In genomic region chr17:82963104-82963950, GRCh38 we compare ENCODE assay signal across 8 cellular contexts.
DNase-seq lines count a peak whose midpoint lies in the region; ATAC-seq, FAIRE-seq and TF ChIP-seq lines count a peak whose summit lies in the region.

No MANE protein-coding gene starts in this region.

- H3K36me3 Mint-ChIP-seq in activated naive CD4-positive, alpha-beta T cell treated with anti-CD3 and anti-CD28 coated beads, Interleukin-2, amount 50 U/mL, for 72 hours: peaks cover 0 to 4% of the 10 kb centered on the region in 2 donors

- DNase-seq in ELF-1 (ENCODE audit: low read depth, low spot score) (peak; percentile 91), NCI-H146 (lab: John Stamatoyannopoulos, UW) (peak; percentile 68), cardiac septum (ENCODE audit: low spot score) (peak; percentile 91), osteoblast (ENCODE audit: insufficient read length, low spot score, missing footprints) (peak; percentile 98), H54 (ENCODE audit: insufficient read length, low spot score) (no peak)
- peak in 1 of 2 donors; percentile 36 for DNase-seq in activated naive CD4-positive, alpha-beta T cell treated with anti-CD3 and anti-CD28 coated beads, Interleukin-2, amount 50 U/mL, for 72 hours (ENCODE audit: low spot score in 2 of 2)

- peak overlapping the region; percentile 87 for H3K4me2 ChIP-seq in osteoblast (ENCODE audit: insufficient read depth, low read length)

- no peaks in the 10 kb centered on the region for H3K9me3 Mint-ChIP-seq in activated naive CD4-positive, alpha-beta T cell treated with anti-CD3 and anti-CD28 coated beads, Interleukin-2, amount 50 U/mL, for 72 hours

- ATAC-seq in activated naive CD4-positive, alpha-beta T cell treated with anti-CD3 and anti-CD28 coated beads, Interleukin-2, amount 50 U/mL, for 72 hours: peak; percentile 59 to 70
- no peak for ATAC-seq in GM21619 (IDR thresholded peaks at IDR 0.05; ENCODE audit: unreplicated experiment)
- no peak for ATAC-seq in HG03045 (IDR thresholded peaks at IDR 0.05; ENCODE audit: unreplicated experiment)

- no peaks in the 10 kb centered on the region for H3K27me3 ChIP-seq in osteoblast (ENCODE audit: insufficient read depth, low read length)

- H3K27ac ChIP-seq in osteoblast (ENCODE audit: low read depth, low read length): peak overlapping the region; percentile 42

- H3K4me3 ChIP-seq in osteoblast (ENCODE audit: insufficient read depth, low read length): peak overlapping the region; percentile 60

- peaks cover 16% of the 10 kb centered on the region for H3K4me1 ChIP-seq in osteoblast (ENCODE audit: insufficient read depth, low read length)

- peak overlapping the region; percentile 81 for H2AFZ ChIP-seq in osteoblast (ENCODE audit: low read length)

- no peaks in the 10 kb centered on the region for H3K36me3 ChIP-seq in osteoblast (ENCODE audit: insufficient read depth, low read length)

- H3K27ac Mint-ChIP-seq in activated naive CD4-positive, alpha-beta T cell treated with anti-CD3 and anti-CD28 coated beads, Interleukin-2, amount 50 U/mL, for 72 hours: no peak overlapping the region

- no peak for FAIRE-seq in H54 (lab: Jason Lieb, UNC)

- no peaks in the 10 kb centered on the region for H3K79me2 ChIP-seq in osteoblast (ENCODE audit: insufficient read depth, low read length)

- TF ChIP-seq POLR2A in H54 (IDR thresholded peaks at IDR 0.05; ENCODE audit: low read depth, low read length): no peak

- peak; percentile 69 for TF ChIP-seq CTCF in osteoblast (IDR thresholded peaks at IDR 0.05; ENCODE audit: extremely low read depth, low read depth, low read length)

- no peaks in the 10 kb centered on the region for H4K20me1 ChIP-seq in osteoblast (ENCODE audit: insufficient read depth, low read length)

- no peaks in the 10 kb centered on the region for H3K9me3 ChIP-seq in osteoblast (ENCODE audit: low read depth, low read length)

- intact Hi-C loops in cardiac septum (cut with DNase I): loop anchor here (2.0 kb wide), 1 partner anchor 185 kb away; no protein-coding TSS in a partner anchor

Comparison
In these comparisons a context has a peak if more than half of its experiments do, and no peak if none do; other contexts are left out.
1. ATAC-seq: peak in activated naive CD4-positive, alpha-beta T cell treated with anti-CD3 and anti-CD28 coated beads, Interleukin-2, amount 50 U/mL, for 72 hours (2 of 2); none in GM21619 (single experiment) and HG03045 (single experiment).